ENCODE assay signal across 8 cellular contexts in the genomic region with DNA sequence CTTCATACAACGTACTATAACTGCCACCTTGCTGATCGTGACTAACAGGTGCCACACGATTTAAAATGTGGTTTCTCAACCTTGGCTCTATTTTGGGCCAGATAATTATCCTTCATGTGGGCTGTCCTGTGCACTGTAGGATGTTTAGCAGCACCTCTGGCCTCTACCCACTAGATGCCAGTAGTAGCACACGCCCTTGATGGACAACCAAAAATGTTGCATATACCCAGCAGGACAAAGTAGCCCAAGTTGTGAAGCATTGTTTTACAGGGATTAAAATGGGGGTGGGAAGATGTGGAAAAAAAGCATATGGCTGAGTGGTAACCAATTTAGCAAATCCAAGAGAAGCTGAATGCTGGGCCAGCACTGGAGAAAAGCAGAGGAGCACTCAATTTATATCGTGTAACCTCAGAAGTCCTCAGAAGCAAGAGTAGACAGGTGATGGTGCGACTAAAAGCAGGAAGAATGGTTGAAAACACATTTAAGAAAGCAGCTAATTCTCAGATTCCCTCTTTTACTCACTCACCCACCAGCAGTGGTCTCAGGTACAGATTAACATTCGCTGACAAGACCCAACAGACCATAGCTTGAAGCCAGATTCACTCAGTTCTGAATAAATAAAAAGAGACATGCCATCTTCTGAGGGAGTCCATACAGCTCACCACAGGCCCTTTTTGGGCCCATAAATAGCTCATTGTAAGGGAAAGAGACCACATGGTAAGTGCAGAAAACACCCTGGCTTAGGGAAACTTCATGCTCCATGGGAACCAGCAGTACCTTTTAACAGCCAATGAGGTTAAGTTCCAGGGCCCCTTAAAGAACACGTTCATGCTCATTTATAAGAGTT. TPM values are rescaled to one million over a fixed set of nuclear protein-coding genes. Genes with fewer than 3 reads are reported as not detected.
DNase-seq lines count a peak whose midpoint lies in the region; ATAC-seq and TF ChIP-seq lines count a peak whose summit lies in the region.

No MANE protein-coding gene starts in this region.

- H3K9me3 ChIP-seq in tibial artery: no peaks in the 10 kb centered on the region

- H3K27me3 ChIP-seq in tibial artery: no peaks in the 10 kb centered on the region

- ATAC-seq in GM19023 (IDR thresholded peaks at IDR 0.05; ENCODE audit: unreplicated experiment): peak; percentile 92

- H3K36me3 ChIP-seq in tibial artery: peaks cover 2 to 13% (median 7%) of the 10 kb centered on the region in 3 donors

- H3K27ac ChIP-seq in C4-2B (no peak overlapping the region; the same call in 1 of the 2 replicates), tibial artery (no peak overlapping the region)

- no peak overlapping the region for H3K4me3 ChIP-seq in Jurkat, Clone E6-1 (ENCODE audit: low read length)
- no peak overlapping the region for H3K4me3 ChIP-seq in tibial artery

- TF ChIP-seq CTCF in C4-2B (conservative IDR thresholded peaks at IDR 0.05) (peak; percentile 72), tibial artery (IDR thresholded peaks at IDR 0.05) (peak; percentile 78 to 83)

- intact Hi-C loops in tibial artery (cut with DNase I; ENCODE audit: low total_unique reads): loop anchor here (5.0 to 10.0 kb wide), 3 partner anchors 168 to 420 kb away; no protein-coding TSS in a partner anchor

- DNase-seq in Jurkat, Clone E6-1 (ENCODE audit: low read depth, low spot score): peak; percentile 51
- peak; percentile 6 to 27 for DNase-seq in activated CD4-positive, alpha-beta T cell treated with anti-CD3 and anti-CD28 coated beads for 24 hours (ENCODE audit: low read depth in 2 of 2)
- DNase-seq in dermis microvascular lymphatic vessel endothelial cell (ENCODE audit: low read depth in 2 of 2) (peak; percentile 47 to 48), midbrain (lab: John Stamatoyannopoulos, UW) (peak; percentile 32), tibial artery (peak in 1 of 2 donors; percentile 30), HuH-7.5 (ENCODE audit: low spot score) (no peak)

- H3K4me1 ChIP-seq in tibial artery: peaks cover 0 to 10% (median 0%) of the 10 kb centered on the region in 4 donors

RNA-seq across cellular contexts. Expression of gene RAPH1, which starts 50.6 kb away (rescaled TPM):
- 1.1 TPM for polyA plus RNA-seq in Jurkat, Clone E6-1 (2012; ENCODE audit: insufficient read depth, insufficient read length)
- total RNA-seq in dermis microvascular lymphatic vessel endothelial cell: 26.0 and 35.3 TPM in 2 replicates
